19 cellular contexts compared by ENCODE assay signal in the genomic region with DNA sequence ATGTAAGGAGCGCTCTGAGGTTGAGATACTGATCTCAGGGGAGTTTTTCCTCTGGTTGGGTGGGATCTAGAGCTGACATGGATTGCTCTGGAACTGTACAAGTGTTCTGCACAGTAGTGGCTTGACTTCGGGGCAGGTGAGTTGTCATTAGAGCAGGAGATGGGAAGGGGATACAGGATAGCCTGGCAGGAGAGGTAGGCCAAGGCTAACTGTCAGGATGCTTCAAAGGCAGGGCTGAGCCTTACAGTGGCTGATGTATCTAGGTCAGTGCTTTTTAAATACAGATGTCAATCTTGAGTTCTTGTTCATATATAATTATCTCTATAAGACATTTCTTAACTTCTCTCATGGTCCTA.
"Had no signal": no experiment of that assay in that cellular context is flagged by ENCODE, and none has a peak within 500 bp of the region (broad histone marks: within the 10 kb centered on the region; RNA-seq: fewer than 3 reads in every experiment).

No MANE protein-coding gene starts in this region.

- H3K9me3 ChIP-seq: esophagus squamous epithelium, prostate gland, suprapubic skin, transverse colon had no signal

- H3K4me3 ChIP-seq: esophagus squamous epithelium, prostate gland, suprapubic skin, transverse colon had no signal

- H3K9me3 Mint-ChIP-seq: activated B cell treated with CpG ODN at 0.5 μM for 24 hours; activated CD8-positive, alpha-beta T cell treated with anti-CD3 and anti-CD28 coated beads for 36 hours; activated naive CD4-positive, alpha-beta T cell treated with anti-CD3 and anti-CD28 coated beads for 36 hours; activated T-cell treated with anti-CD3 and anti-CD28 coated beads, Interleukin-2, amount 50 U/mL, for 24 hours; activated T-helper 2 cell treated with anti-CD3 and anti-CD28 coated beads, Interferon-gamma antibody, Interleukin-2, Interleukin-4, amounts not matched to agents 10 μg/mL and 5 μg/mL and 100 μg/mL, durations not matched to agents 14 hours and 24 hours and 36 hours; natural killer cell treated with Interleukin-12 subunit alpha and Interleukin-12 subunit beta and Interleukin-15 and Interleukin-18, amount 100 ng/mL, for 72 hours; stimulated activated naive CD8-positive, alpha-beta T cell treated with anti-CD3 and anti-CD28 coated beads, Interleukin-15, amount 100 ng/mL, for 72 hours; T-helper 2 cell treated with Interferon-gamma antibody and Interleukin-4, amounts not matched to agents 5 μg/mL and 100 μg/mL, for 36 hours had no signal

- H3K27me3 Mint-ChIP-seq: activated B cell treated with CpG ODN at 0.5 μM for 24 hours; activated CD8-positive, alpha-beta T cell treated with anti-CD3 and anti-CD28 coated beads for 36 hours; activated T-cell treated with anti-CD3 and anti-CD28 coated beads, Interleukin-2, amount 50 U/mL, for 24 hours; stimulated activated naive CD8-positive, alpha-beta T cell treated with anti-CD3 and anti-CD28 coated beads, Interleukin-15, amount 100 ng/mL, for 72 hours had no signal

- H3K4me1 ChIP-seq: esophagus squamous epithelium, prostate gland, suprapubic skin had no signal

- H3K36me3 ChIP-seq: brain microvascular endothelial cell, esophagus squamous epithelium, prostate gland, suprapubic skin, transverse colon had no signal

- H3K27ac Mint-ChIP-seq: activated B cell treated with CpG ODN at 0.5 μM for 24 hours; activated CD8-positive, alpha-beta T cell treated with anti-CD3 and anti-CD28 coated beads for 36 hours; activated naive CD4-positive, alpha-beta T cell treated with anti-CD3 and anti-CD28 coated beads for 36 hours; activated T-cell treated with anti-CD3 and anti-CD28 coated beads, Interleukin-2, amount 50 U/mL, for 24 hours; activated T-helper 2 cell treated with anti-CD3 and anti-CD28 coated beads, Interferon-gamma antibody, Interleukin-2, Interleukin-4, amounts not matched to agents 10 μg/mL and 5 μg/mL and 100 μg/mL, durations not matched to agents 14 hours and 24 hours and 36 hours; natural killer cell treated with Interleukin-12 subunit alpha and Interleukin-12 subunit beta and Interleukin-15 and Interleukin-18, amount 100 ng/mL, for 72 hours; stimulated activated naive CD8-positive, alpha-beta T cell treated with anti-CD3 and anti-CD28 coated beads, Interleukin-15, amount 100 ng/mL, for 72 hours had no signal

- H3K27me3 ChIP-seq: brain microvascular endothelial cell, esophagus squamous epithelium, suprapubic skin, transverse colon had no signal

- H3K27ac ChIP-seq: brain microvascular endothelial cell, esophagus squamous epithelium, prostate gland, suprapubic skin, transverse colon had no signal

- ATAC-seq: activated CD8-positive, alpha-beta T cell treated with anti-CD3 and anti-CD28 coated beads for 36 hours; natural killer cell treated with Interleukin-12 subunit alpha and Interleukin-12 subunit beta and Interleukin-15 and Interleukin-18, amount 100 ng/mL, for 72 hours; stimulated activated naive CD8-positive, alpha-beta T cell treated with anti-CD3 and anti-CD28 coated beads, Interleukin-15, amount 100 ng/mL, for 72 hours had no signal

- H3K4me1 Mint-ChIP-seq: activated B cell treated with CpG ODN at 0.5 μM for 24 hours had no signal

- H3K4me3 Mint-ChIP-seq: activated B cell treated with CpG ODN at 0.5 μM for 24 hours; activated CD8-positive, alpha-beta T cell treated with anti-CD3 and anti-CD28 coated beads for 36 hours; activated naive CD4-positive, alpha-beta T cell treated with anti-CD3 and anti-CD28 coated beads for 36 hours; activated T-cell treated with anti-CD3 and anti-CD28 coated beads, Interleukin-2, amount 50 U/mL, for 24 hours; natural killer cell treated with Interleukin-12 subunit alpha and Interleukin-12 subunit beta and Interleukin-15 and Interleukin-18, amount 100 ng/mL, for 72 hours; stimulated activated naive CD8-positive, alpha-beta T cell treated with anti-CD3 and anti-CD28 coated beads, Interleukin-15, amount 100 ng/mL, for 72 hours; T-helper 2 cell treated with Interferon-gamma antibody and Interleukin-4, amounts not matched to agents 5 μg/mL and 100 μg/mL, for 36 hours had no signal

- DNase-seq: activated B cell treated with CpG ODN at 0.5 μM for 24 hours; activated CD4-positive, alpha-beta T cell treated with anti-CD3 and anti-CD28 coated beads for 48 hours; activated CD8-positive, alpha-beta T cell treated with anti-CD3 and anti-CD28 coated beads for 36 hours; activated naive CD4-positive, alpha-beta T cell treated with anti-CD3 and anti-CD28 coated beads for 36 hours; activated T-cell treated with anti-CD3 and anti-CD28 coated beads, Interleukin-2, amount 50 U/mL, for 24 hours; brain microvascular endothelial cell; cerebellar nuclear complex; cortex of kidney; effector CD8-positive, alpha-beta T cell; esophagus squamous epithelium; small intestine; stimulated activated CD4-positive, alpha-beta T cell treated with anti-CD3 and anti-CD28 coated beads, Interleukin-4, amount 100 ng/mL, for 1 hour; stimulated activated naive CD8-positive, alpha-beta T cell treated with anti-CD3 and anti-CD28 coated beads, Interleukin-15, amount 100 ng/mL, for 72 hours; transverse colon had no signal

- H3K36me3 Mint-ChIP-seq: natural killer cell treated with Interleukin-12 subunit alpha and Interleukin-12 subunit beta and Interleukin-15 and Interleukin-18, amount 100 ng/mL, for 72 hours had no signal
